Comparison of ENCODE assay signal across 2 cellular contexts in the genomic region with DNA sequence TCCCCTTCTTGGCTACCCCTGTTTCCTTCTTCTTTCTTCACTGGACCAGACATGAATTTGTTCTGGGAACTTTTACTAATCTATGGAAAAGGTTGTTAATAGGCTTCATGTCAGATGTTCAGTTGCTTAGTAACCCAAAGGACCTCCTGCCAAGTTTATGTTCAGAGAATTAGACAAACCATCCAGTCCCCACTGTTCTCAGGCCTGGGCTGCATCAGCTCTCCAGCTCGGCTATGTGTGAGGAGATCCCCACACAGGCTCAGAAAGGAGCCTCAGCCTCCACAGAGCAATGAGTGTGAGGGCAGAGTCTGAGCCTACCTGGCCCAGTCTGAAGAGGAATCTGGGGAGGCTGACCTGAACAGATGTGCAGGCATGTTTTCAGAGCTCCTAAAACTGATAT.
TF ChIP-seq lines count a peak whose summit lies in the region.

No MANE protein-coding gene starts in this region.

TF ChIP-seq in SK-N-SH treated with all-trans-retinoic acid at 6 μM for 48 hours, 23 proteins besides CTCF, POLR2A, EP300 and RAD21 (continued from another document):
- TF ChIP-seq, protein P1, sequence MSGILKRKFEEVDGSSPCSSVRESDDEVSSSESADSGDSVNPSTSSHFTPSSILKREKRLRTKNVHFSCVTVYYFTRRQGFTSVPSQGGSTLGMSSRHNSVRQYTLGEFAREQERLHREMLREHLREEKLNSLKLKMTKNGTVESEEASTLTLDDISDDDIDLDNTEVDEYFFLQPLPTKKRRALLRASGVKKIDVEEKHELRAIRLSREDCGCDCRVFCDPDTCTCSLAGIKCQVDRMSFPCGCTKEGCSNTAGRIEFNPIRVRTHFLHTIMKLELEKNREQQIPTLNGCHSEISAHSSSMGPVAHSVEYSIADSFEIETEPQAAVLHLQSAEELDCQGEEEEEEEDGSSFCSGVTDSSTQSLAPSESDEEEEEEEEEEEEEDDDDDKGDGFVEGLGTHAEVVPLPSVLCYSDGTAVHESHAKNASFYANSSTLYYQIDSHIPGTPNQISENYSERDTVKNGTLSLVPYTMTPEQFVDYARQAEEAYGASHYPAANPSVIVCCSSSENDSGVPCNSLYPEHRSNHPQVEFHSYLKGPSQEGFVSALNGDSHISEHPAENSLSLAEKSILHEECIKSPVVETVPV (CRISPR knock-in tag; IDR thresholded peaks at IDR 0.05) = no peak
- TF ChIP-seq, protein P2, sequence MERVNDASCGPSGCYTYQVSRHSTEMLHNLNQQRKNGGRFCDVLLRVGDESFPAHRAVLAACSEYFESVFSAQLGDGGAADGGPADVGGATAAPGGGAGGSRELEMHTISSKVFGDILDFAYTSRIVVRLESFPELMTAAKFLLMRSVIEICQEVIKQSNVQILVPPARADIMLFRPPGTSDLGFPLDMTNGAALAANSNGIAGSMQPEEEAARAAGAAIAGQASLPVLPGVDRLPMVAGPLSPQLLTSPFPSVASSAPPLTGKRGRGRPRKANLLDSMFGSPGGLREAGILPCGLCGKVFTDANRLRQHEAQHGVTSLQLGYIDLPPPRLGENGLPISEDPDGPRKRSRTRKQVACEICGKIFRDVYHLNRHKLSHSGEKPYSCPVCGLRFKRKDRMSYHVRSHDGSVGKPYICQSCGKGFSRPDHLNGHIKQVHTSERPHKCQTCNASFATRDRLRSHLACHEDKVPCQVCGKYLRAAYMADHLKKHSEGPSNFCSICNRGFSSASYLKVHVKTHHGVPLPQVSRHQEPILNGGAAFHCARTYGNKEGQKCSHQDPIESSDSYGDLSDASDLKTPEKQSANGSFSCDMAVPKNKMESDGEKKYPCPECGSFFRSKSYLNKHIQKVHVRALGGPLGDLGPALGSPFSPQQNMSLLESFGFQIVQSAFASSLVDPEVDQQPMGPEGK (CRISPR knock-in tag; IDR thresholded peaks at IDR 0.05; ENCODE audit: borderline replicate concordance) = no peak
- TF ChIP-seq OSR1 (CRISPR knock-in tag; IDR thresholded peaks at IDR 0.05) (no peak), ESRRG (CRISPR knock-in tag; IDR thresholded peaks at IDR 0.05) (no peak), TCF4 (CRISPR knock-in tag; IDR thresholded peaks at IDR 0.05; ENCODE audit: borderline replicate concordance) (no peak), CSDC2 (CRISPR knock-in tag; IDR thresholded peaks at IDR 0.05) (no peak), PPARA (CRISPR knock-in tag; IDR thresholded peaks at IDR 0.05; ENCODE audit: borderline replicate concordance) (no peak)
TF ChIP-seq in SK-N-SH treated with all-trans-retinoic acid at 6 μM for 48 hours: peak in this region for 0.

TF ChIP-seq in SK-N-SH, 30 proteins besides CTCF, POLR2A, EP300 and RAD21 (continued from another document):
- TF ChIP-seq, protein P3, sequence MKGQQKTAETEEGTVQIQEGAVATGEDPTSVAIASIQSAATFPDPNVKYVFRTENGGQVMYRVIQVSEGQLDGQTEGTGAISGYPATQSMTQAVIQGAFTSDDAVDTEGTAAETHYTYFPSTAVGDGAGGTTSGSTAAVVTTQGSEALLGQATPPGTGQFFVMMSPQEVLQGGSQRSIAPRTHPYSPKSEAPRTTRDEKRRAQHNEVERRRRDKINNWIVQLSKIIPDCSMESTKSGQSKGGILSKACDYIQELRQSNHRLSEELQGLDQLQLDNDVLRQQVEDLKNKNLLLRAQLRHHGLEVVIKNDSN (IDR thresholded peaks at IDR 0.05; ENCODE audit: borderline replicate concordance, low read depth) = no peak
- no peak for TF ChIP-seq TEAD4 (IDR thresholded peaks at IDR 0.05; ENCODE audit: borderline replicate concordance, insufficient read depth)
- TF ChIP-seq RXRA (IDR thresholded peaks at IDR 0.05; ENCODE audit: borderline replicate concordance, low read depth) = no peak
- no peak for TF ChIP-seq NRF1 (IDR thresholded peaks at IDR 0.05; ENCODE audit: low read depth, low read length)
- TF ChIP-seq, protein P4, sequence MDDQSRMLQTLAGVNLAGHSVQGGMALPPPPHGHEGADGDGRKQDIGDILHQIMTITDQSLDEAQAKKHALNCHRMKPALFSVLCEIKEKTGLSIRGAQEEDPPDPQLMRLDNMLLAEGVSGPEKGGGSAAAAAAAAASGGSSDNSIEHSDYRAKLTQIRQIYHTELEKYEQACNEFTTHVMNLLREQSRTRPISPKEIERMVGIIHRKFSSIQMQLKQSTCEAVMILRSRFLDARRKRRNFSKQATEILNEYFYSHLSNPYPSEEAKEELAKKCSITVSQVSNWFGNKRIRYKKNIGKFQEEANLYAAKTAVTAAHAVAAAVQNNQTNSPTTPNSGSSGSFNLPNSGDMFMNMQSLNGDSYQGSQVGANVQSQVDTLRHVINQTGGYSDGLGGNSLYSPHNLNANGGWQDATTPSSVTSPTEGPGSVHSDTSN (IDR thresholded peaks at IDR 0.05) = no peak
- TF ChIP-seq NFIC (IDR thresholded peaks at IDR 0.05; ENCODE audit: borderline replicate concordance) = no peak
- TF ChIP-seq FOXJ3 (CRISPR knock-in tag; IDR thresholded peaks at IDR 0.05) = no peak
- no peak for TF ChIP-seq JUND (IDR thresholded peaks at IDR 0.05)
- no peak for TF ChIP-seq YY1 (IDR thresholded peaks at IDR 0.05; ENCODE audit: low read depth)
- no peak for TF ChIP-seq SIN3A (IDR thresholded peaks at IDR 0.05; ENCODE audit: borderline replicate concordance, low read depth, low read length)
- no peak for TF ChIP-seq ELF1 (IDR thresholded peaks at IDR 0.05)
- TF ChIP-seq CHD2 (IDR thresholded peaks at IDR 0.05; ENCODE audit: low read length, partially characterized antibody) = no peak
- TF ChIP-seq MEF2A (IDR thresholded peaks at IDR 0.05; ENCODE audit: borderline replicate concordance, low read depth) = no peak
- no peak for TF ChIP-seq GABPA (IDR thresholded peaks at IDR 0.05; ENCODE audit: low read depth)
- TF ChIP-seq, protein P5, sequence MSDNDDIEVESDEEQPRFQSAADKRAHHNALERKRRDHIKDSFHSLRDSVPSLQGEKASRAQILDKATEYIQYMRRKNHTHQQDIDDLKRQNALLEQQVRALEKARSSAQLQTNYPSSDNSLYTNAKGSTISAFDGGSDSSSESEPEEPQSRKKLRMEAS (IDR thresholded peaks at IDR 0.05; ENCODE audit: low read depth) = no peak
- TF ChIP-seq TAF1 (IDR thresholded peaks at IDR 0.05; ENCODE audit: borderline replicate concordance, low read depth, low read length) = no peak
- no peak for TF ChIP-seq SMC3 (IDR thresholded peaks at IDR 0.05; ENCODE audit: low read depth, low read length)
- TF ChIP-seq RFX5 (IDR thresholded peaks at IDR 0.05; ENCODE audit: low read length) = no peak
TF ChIP-seq in SK-N-SH: peak in this region for 0.
